ENCODE assay signal across 25 cellular contexts in genomic region chr5:107630184-107630583, GRCh38.
"Had no signal": no experiment of that assay in that cellular context is flagged by ENCODE, and none has a peak within 500 bp of the region (broad histone marks: within the 10 kb centered on the region; RNA-seq: fewer than 3 reads in every experiment).

No MANE protein-coding gene starts in this region.

- FAIRE-seq: TTC549 had no signal

- H3K27me3 ChIP-seq: foreskin keratinocyte, spleen, testis, upper lobe of left lung had no signal

- ATAC-seq: activated CD8-positive, alpha-beta memory T cell treated with anti-CD3 and anti-CD28 coated beads, Interleukin-2, amount 10 ng/mL, durations not matched to agents 7 days and 5 days; activated CD8-positive, alpha-beta T cell treated with anti-CD3 and anti-CD28 coated beads for 36 hours; foreskin keratinocyte; left ventricle myocardium superior; natural killer cell treated with Interleukin-12 subunit alpha and Interleukin-12 subunit beta and Interleukin-15 and Interleukin-18, amount 100 ng/mL, for 72 hours had no signal

- H3K4me3 ChIP-seq: spleen, testis, upper lobe of left lung had no signal

- H3K4me1 ChIP-seq: foreskin keratinocyte, testis, upper lobe of left lung had no signal

- H3K27ac ChIP-seq: foreskin keratinocyte, spleen, testis, upper lobe of left lung, WERI-Rb-1 had no signal

- H3K36me3 ChIP-seq: spleen, upper lobe of left lung, WERI-Rb-1 had no signal

- DNase-seq: activated CD4-positive, alpha-beta T cell treated with anti-CD3 and anti-CD28 coated beads, Interleukin-2, amount 10 ng/mL, durations not matched to agents 7 days and 5 days; activated CD4-positive, CD25-positive, alpha-beta regulatory T cell treated with anti-CD3 and anti-CD28 coated beads, Interleukin-2, amount 50 U/mL, for 72 hours; activated CD8-positive, alpha-beta memory T cell treated with anti-CD3 and anti-CD28 coated beads, Interleukin-2, amount 10 ng/mL, durations not matched to agents 7 days and 5 days; activated CD8-positive, alpha-beta T cell treated with anti-CD3 and anti-CD28 coated beads for 36 hours; activated effector memory CD4-positive, alpha-beta T cell treated with anti-CD3 and anti-CD28 coated beads, Interleukin-2, amount 50 U/mL, for 16 hours; activated naive CD4-positive, alpha-beta T cell treated with anti-CD3 and anti-CD28 coated beads, Interleukin-2, amount 10 ng/mL, durations not matched to agents 7 days and 5 days; activated T-cell treated with anti-CD3 and anti-CD28 coated beads for 4 hours; amygdala; cerebellar nuclear complex; effector CD4-positive, alpha-beta T cell; erythroblast; immature natural killer cell; kidney glomerular epithelial cell; left ventricle myocardium superior; mammary epithelial cell; retina; spleen; stimulated activated CD4-positive, alpha-beta T cell treated with anti-CD3 and anti-CD28 coated beads, Interleukin-4, amount 100 ng/mL, for 1 hour; stimulated activated naive CD4-positive, alpha-beta T cell; testis; upper lobe of left lung; WERI-Rb-1 had no signal

- H3K9me3 ChIP-seq: spleen, testis, upper lobe of left lung had no signal
